In the genomic region with DNA sequence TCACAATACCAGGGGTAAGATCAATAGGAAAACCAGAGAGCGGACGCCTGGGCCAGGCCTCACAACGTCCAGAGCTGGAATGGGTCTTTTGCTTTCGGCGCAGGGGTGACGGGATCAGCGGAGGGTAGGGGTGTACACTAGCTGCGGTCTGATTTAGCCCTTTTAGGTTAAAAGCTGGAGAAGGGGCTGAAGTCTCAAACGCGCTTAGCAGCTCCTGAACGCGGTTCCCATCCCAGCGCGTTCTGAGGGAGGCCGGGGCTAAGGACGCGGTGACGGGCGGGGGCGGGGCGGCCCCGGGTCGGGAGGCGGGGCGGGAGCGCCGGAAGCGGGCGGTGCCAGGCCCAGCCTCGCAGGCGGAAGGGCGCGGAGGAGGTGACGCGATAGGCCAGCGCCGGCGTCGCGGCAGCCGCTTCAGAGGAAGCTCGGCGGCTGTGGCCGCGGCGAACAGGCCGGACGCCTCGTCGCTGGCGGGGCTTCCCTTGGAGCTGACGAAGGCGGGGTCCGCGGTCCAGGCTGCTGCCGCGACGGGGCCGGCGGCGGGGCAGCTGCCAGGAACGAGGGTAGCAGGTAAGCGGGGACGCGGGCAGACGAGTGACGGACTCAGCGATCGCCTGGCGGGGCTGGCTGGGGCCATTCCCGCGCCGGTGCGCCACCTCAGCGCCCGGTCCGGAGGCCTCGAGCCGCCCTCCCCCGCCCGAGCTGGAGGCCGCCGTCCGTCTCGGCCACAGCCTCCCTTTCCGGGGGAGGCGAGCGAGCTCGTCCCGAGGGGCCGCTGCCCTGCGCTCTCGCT, we compare ENCODE assay signal across 8 cellular contexts.
DNase-seq lines count a peak whose midpoint lies in the region; ATAC-seq lines count a peak whose summit lies in the region.

A gene with protein sequence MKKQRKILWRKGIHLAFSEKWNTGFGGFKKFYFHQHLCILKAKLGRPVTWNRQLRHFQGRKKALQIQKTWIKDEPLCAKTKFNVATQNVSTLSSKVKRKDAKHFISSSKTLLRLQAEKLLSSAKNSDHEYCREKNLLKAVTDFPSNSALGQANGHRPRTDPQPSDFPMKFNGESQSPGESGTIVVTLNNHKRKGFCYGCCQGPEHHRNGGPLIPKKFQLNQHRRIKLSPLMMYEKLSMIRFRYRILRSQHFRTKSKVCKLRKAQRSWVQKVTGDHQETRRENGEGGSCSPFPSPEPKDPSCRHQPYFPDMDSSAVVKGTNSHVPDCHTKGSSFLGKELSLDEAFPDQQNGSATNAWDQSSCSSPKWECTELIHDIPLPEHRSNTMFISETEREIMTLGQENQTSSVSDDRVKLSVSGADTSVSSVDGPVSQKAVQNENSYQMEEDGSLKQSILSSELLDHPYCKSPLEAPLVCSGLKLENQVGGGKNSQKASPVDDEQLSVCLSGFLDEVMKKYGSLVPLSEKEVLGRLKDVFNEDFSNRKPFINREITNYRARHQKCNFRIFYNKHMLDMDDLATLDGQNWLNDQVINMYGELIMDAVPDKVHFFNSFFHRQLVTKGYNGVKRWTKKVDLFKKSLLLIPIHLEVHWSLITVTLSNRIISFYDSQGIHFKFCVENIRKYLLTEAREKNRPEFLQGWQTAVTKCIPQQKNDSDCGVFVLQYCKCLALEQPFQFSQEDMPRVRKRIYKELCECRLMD (plus strand): TSS at position 414 of the 790 bp plus-strand sequence. CDS start 17,262 bp downstream, outside the sequence.

- H3K27ac ChIP-seq in BLaER1 treated with 17β-estradiol and CSF1 and Interleukin-3, amounts not matched to agents 10 nM and 100 nM = peak within 1 kb of the TSS; percentile 86 to 97 (median 94)
- H3K27ac ChIP-seq in cingulate gyrus (ENCODE audit: low read depth, low read length) = peak within 1 kb of the TSS; percentile 89

- peak within 1 kb of the TSS; percentile 84 to 100 (median 98) for H3K4me3 ChIP-seq in BLaER1 treated with 17β-estradiol and CSF1 and Interleukin-3, amounts not matched to agents 10 nM and 100 nM

- H3K9me3 ChIP-seq in BLaER1 treated with 17β-estradiol and CSF1 and Interleukin-3, amounts not matched to agents 10 nM and 100 nM (replicated peaks in 1 of 11) = peaks cover 9 to 15% (median 11%) of the 10 kb centered on the region in 11 experiments

- H4K20me1 ChIP-seq in BLaER1 treated with 17β-estradiol and CSF1 and Interleukin-3, amounts not matched to agents 10 nM and 100 nM = peaks cover 37 to 49% (median 47%) of the 10 kb centered on the region in 11 experiments; a peak in 20 of 22 replicates

- H3K9ac ChIP-seq in BLaER1 treated with 17β-estradiol and CSF1 and Interleukin-3, amounts not matched to agents 10 nM and 100 nM = peak within 1 kb of the TSS; percentile 90 to 99 (median 97)

- H3K4me2 ChIP-seq in BLaER1 treated with 17β-estradiol and CSF1 and Interleukin-3, amounts not matched to agents 10 nM and 100 nM = peak within 1 kb of the TSS; percentile 88 to 100 (median 94)

- ATAC-seq in GM19351 (IDR thresholded peaks at IDR 0.05; ENCODE audit: unreplicated experiment) (peak; percentile 91), HG03520 (IDR thresholded peaks at IDR 0.05; ENCODE audit: unreplicated experiment) (peak; percentile 88)

- peaks cover 9 to 29% (median 25%) of the 10 kb centered on the region in 11 experiments for H3K36me3 ChIP-seq in BLaER1 treated with 17β-estradiol and CSF1 and Interleukin-3, amounts not matched to agents 10 nM and 100 nM

- H3K27me3 ChIP-seq in BLaER1 treated with 17β-estradiol and CSF1 and Interleukin-3, amounts not matched to agents 10 nM and 100 nM = no peaks in the 10 kb centered on the region

- peaks cover 20 to 35% (median 31%) of the 10 kb centered on the region in 10 experiments for H3K4me1 ChIP-seq in BLaER1 treated with 17β-estradiol and CSF1 and Interleukin-3, amounts not matched to agents 10 nM and 100 nM

- DNase-seq in NCI-H526 (lab: John Stamatoyannopoulos, UW) (peak; percentile 65 to 95), kidney tubule cell (ENCODE audit: low spot score) (peak; percentile 91)
- DNase-seq in activated CD4-positive, alpha-beta T cell treated with anti-CD3 and anti-CD28 coated beads for 48 hours = peak; percentile 92
- DNase-seq in stimulated activated CD4-positive, alpha-beta T cell treated with anti-CD3 and anti-CD28 coated beads, Interleukin-1b, Interleukin-23, amount 100 ng/mL, for 1 hour (ENCODE audit: low read depth in 2 of 2) = peak; percentile 67 to 84

Comparison
In these comparisons a context has a peak if more than half of its experiments do, and no peak if none do; other contexts are left out.
1. Peak in every context shown above with its lines: DNase-seq, ATAC-seq, H3K4me3 ChIP-seq and H3K27ac ChIP-seq.